Comparison of ENCODE assay signal across 19 cellular contexts in genomic region chr2:164260506-164260905, GRCh38.
DNase-seq lines count a peak whose midpoint lies in the region; ATAC-seq lines count a peak whose summit lies in the region.
"Had no signal": no experiment of that assay in that cellular context is flagged by ENCODE, and none has a peak within 500 bp of the region (broad histone marks: within the 10 kb centered on the region; RNA-seq: fewer than 3 reads in every experiment).

No MANE protein-coding gene starts in this region.

- H3K27me3 Mint-ChIP-seq in activated T-helper 2 cell treated with anti-CD3 and anti-CD28 coated beads, Interferon-gamma antibody, Interleukin-2, Interleukin-4, amounts not matched to agents 10 μg/mL and 5 μg/mL and 100 μg/mL, durations not matched to agents 14 hours and 24 hours and 36 hours (ENCODE audit: low read depth) = no peaks in the 10 kb centered on the region

- no peak overlapping the region for H3K27ac Mint-ChIP-seq in activated T-helper 2 cell treated with anti-CD3 and anti-CD28 coated beads, Interferon-gamma antibody, Interleukin-2, Interleukin-4, amounts not matched to agents 10 μg/mL and 5 μg/mL and 100 μg/mL, durations not matched to agents 14 hours and 24 hours and 36 hours
- H3K27ac Mint-ChIP-seq: CD8-positive, alpha-beta T cell had no signal

- H3K9me3 Mint-ChIP-seq in activated T-helper 2 cell treated with anti-CD3 and anti-CD28 coated beads, Interferon-gamma antibody, Interleukin-2, Interleukin-4, amounts not matched to agents 10 μg/mL and 5 μg/mL and 100 μg/mL, durations not matched to agents 14 hours and 24 hours and 36 hours = peaks cover 6% of the 10 kb centered on the region

- no peak overlapping the region for H3K4me3 Mint-ChIP-seq in activated T-helper 2 cell treated with anti-CD3 and anti-CD28 coated beads, Interferon-gamma antibody, Interleukin-2, Interleukin-4, amounts not matched to agents 10 μg/mL and 5 μg/mL and 100 μg/mL, durations not matched to agents 14 hours and 24 hours and 36 hours (ENCODE audit: low read depth)
- H3K4me3 Mint-ChIP-seq: CD8-positive, alpha-beta T cell had no signal

- H3K4me1 Mint-ChIP-seq in activated T-helper 2 cell treated with anti-CD3 and anti-CD28 coated beads, Interferon-gamma antibody, Interleukin-2, Interleukin-4, amounts not matched to agents 10 μg/mL and 5 μg/mL and 100 μg/mL, durations not matched to agents 14 hours and 24 hours and 36 hours (ENCODE audit: low read depth) = no peaks in the 10 kb centered on the region

- ATAC-seq in GM19035 (IDR thresholded peaks at IDR 0.05; ENCODE audit: unreplicated experiment) (no peak), GM18519 (IDR thresholded peaks at IDR 0.05; ENCODE audit: low FRiP score, unreplicated experiment) (no peak)
- ATAC-seq: CD8-positive, alpha-beta T cell had no signal

- no peaks in the 10 kb centered on the region for H3K36me3 Mint-ChIP-seq in activated T-helper 2 cell treated with anti-CD3 and anti-CD28 coated beads, Interferon-gamma antibody, Interleukin-2, Interleukin-4, amounts not matched to agents 10 μg/mL and 5 μg/mL and 100 μg/mL, durations not matched to agents 14 hours and 24 hours and 36 hours (ENCODE audit: low read depth)
- H3K36me3 Mint-ChIP-seq: CD8-positive, alpha-beta T cell had no signal

- intact Hi-C loops in activated T-helper 2 cell treated with anti-CD3 and anti-CD28 coated beads, Interferon-gamma antibody, Interleukin-2, Interleukin-4, amounts not matched to agents 10 μg/mL and 5 μg/mL and 100 μg/mL, durations not matched to agents 14 hours and 24 hours and 36 hours (cut with micrococcal nuclease) = no loop called here

- DNase-seq in AG08396 (ENCODE audit: low spot score) (peak; percentile 3), GM03348 (ENCODE audit: low spot score) (peak; percentile 30), amniotic epithelial cell (ENCODE audit: low read depth) (peak; percentile 43), fibroblast of peridontal ligament (ENCODE audit: extremely low read depth) (peak; percentile 40), activated gamma-delta T cell (lab: John Stamatoyannopoulos, UW) (no peak)
- DNase-seq in activated T-helper 2 cell treated with anti-CD3 and anti-CD28 coated beads, Interferon-gamma antibody, Interleukin-2, Interleukin-4, amounts not matched to agents 10 μg/mL and 5 μg/mL and 100 μg/mL, durations not matched to agents 14 hours and 24 hours and 36 hours (ENCODE audit: low spot score) = no peak
- DNase-seq: Calu3; CD8-positive, alpha-beta T cell; DMS53; H7; IMR-90; NCI-H1048; NCI-H1436 treated with DMSO at 0.1 percent for 48 hours; NCI-H2081; NCI-H524 treated with DMSO at 0.1 percent for 48 hours; SHP77 treated with DMSO at 0.1 percent for 48 hours; SK-N-SH had no signal

Comparison
In these comparisons a context has a peak if more than half of its experiments do, and no peak if none do; other contexts are left out.
1. DNase-seq: peak in AG08396 (single experiment), GM03348 (single experiment), amniotic epithelial cell (single experiment) and fibroblast of peridontal ligament (single experiment); none in activated T-helper 2 cell treated with anti-CD3 and anti-CD28 coated beads, Interferon-gamma antibody, Interleukin-2, Interleukin-4, amounts not matched to agents 10 μg/mL and 5 μg/mL and 100 μg/mL, durations not matched to agents 14 hours and 24 hours and 36 hours (single experiment) and activated gamma-delta T cell (single experiment).